Comparison of ENCODE assay signal across 19 cellular contexts in the genomic region with DNA sequence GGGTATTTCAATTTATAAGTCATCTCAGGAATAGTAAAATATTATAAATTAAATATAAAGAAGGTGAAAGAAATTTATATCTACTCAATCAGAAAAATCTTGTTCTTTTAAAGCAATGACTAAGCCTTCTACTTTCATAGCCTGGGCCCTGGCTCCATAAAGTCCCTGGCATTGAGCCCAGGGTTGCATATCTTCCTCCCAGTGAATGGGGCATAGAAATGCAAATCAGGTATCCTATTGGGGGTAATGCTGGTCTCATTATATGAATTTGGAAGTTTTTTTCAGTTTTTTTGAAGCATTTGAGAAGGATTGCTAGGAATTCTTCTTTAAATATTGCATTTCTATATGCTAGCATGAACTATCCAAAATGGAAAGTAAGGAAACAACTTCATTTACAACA.
DNase-seq lines count a peak whose midpoint lies in the region; ATAC-seq and TF ChIP-seq lines count a peak whose summit lies in the region.
"Had no signal": no experiment of that assay in that cellular context is flagged by ENCODE, and none has a peak within 500 bp of the region (broad histone marks: within the 10 kb centered on the region; RNA-seq: fewer than 3 reads in every experiment).

No MANE protein-coding gene starts in this region.

- H4K8ac ChIP-seq in mesenchymal stem cell (ENCODE audit: low read length), result no peak overlapping the region

- no peak overlapping the region for H2BK15ac ChIP-seq in mesenchymal stem cell (ENCODE audit: low read depth, poor library complexity, severe bottlenecking)

- H3K9me3 ChIP-seq in SK-N-MC (ENCODE audit: low read depth, low read length) (no peaks in the 10 kb centered on the region), gastroesophageal sphincter (no peaks in the 10 kb centered on the region), mesenchymal stem cell (ENCODE audit: control insufficient read depth, low read length) (peaks cover 10% of the 10 kb centered on the region)
- H3K9me3 ChIP-seq: SJSA1 had no signal

- H2AK5ac ChIP-seq in mesenchymal stem cell (ENCODE audit: low read length, severe bottlenecking), result no peak overlapping the region

- H3K36me3 ChIP-seq in SK-N-MC (ENCODE audit: insufficient read depth, low read length) (no peaks in the 10 kb centered on the region), gastroesophageal sphincter (no peaks in the 10 kb centered on the region), mesenchymal stem cell (ENCODE audit: control insufficient read depth in 1 of 2, insufficient read depth in 2 of 2, low read depth in 1 of 2, low read length in 2 of 2) (no peaks in the 10 kb centered on the region)
- H3K36me3 ChIP-seq: SJSA1 had no signal

- ATAC-seq in gastroesophageal sphincter, result no peak
- ATAC-seq: Panc1, T-helper 17 cell had no signal

- H2AFZ ChIP-seq in mesenchymal stem cell (ENCODE audit: low read depth, low read length), result no peak overlapping the region

- H3K9ac ChIP-seq in SK-N-MC (ENCODE audit: insufficient read length) (no peak overlapping the region), mesenchymal stem cell (ENCODE audit: low read length) (no peak overlapping the region)

- no peak overlapping the region for H2BK120ac ChIP-seq in mesenchymal stem cell (ENCODE audit: low read depth, low read length)

- no peak overlapping the region for H3K4me2 ChIP-seq in mesenchymal stem cell (ENCODE audit: low read length, poor library complexity, severe bottlenecking)

- H3K4ac ChIP-seq in mesenchymal stem cell (ENCODE audit: low read depth in 1 of 2, low read length in 2 of 2), result no peak overlapping the region

- TF ChIP-seq CTCF in gastroesophageal sphincter (IDR thresholded peaks at IDR 0.05), result no peak

- H3K23ac ChIP-seq in mesenchymal stem cell (ENCODE audit: low read length in 2 of 2), result no peak overlapping the region

- no peaks in the 10 kb centered on the region for H3K79me1 ChIP-seq in mesenchymal stem cell (replicated peaks; ENCODE audit: low read length, poor library complexity, severe bottlenecking)

- TF ChIP-seq EP300 in gastroesophageal sphincter (IDR thresholded peaks at IDR 0.05), result no peak

- H3K27ac ChIP-seq in SK-N-MC, result peak overlapping the region; percentile 91
- H3K27ac ChIP-seq in gastroesophageal sphincter, result no peak overlapping the region
- H3K27ac ChIP-seq in mesenchymal stem cell (ENCODE audit: low read length, poor library complexity, severe bottlenecking), result no peak overlapping the region
- H3K27ac ChIP-seq: 22Rv1, HL-60, SJSA1 had no signal

- no peaks in the 10 kb centered on the region for H3K4me1 ChIP-seq in gastroesophageal sphincter
- no peaks in the 10 kb centered on the region for H3K4me1 ChIP-seq in mesenchymal stem cell (ENCODE audit: control insufficient read depth, insufficient read depth, low read depth, low read length)
- H3K4me1 ChIP-seq: SJSA1 had no signal

- no peak overlapping the region for H4K91ac ChIP-seq in mesenchymal stem cell (ENCODE audit: low read length)

- H3K18ac ChIP-seq in mesenchymal stem cell (ENCODE audit: low read depth in 1 of 2, low read length in 2 of 2), result no peak overlapping the region

- no peak overlapping the region for H2BK5ac ChIP-seq in mesenchymal stem cell (ENCODE audit: low read depth, low read length, poor library complexity, severe bottlenecking)

- DNase-seq in NCI-H2029 (lab: John Stamatoyannopoulos, UW), result peak; percentile 9
- DNase-seq in NCI-H2029 treated with DMSO at 0.1 percent for 48 hours (lab: John Stamatoyannopoulos, UW), result no peak
- DNase-seq in M059J (ENCODE audit: low read depth), result peak; percentile 16
- DNase-seq in SK-N-MC (ENCODE audit: low read depth, low spot score), result peak; percentile 84
- DNase-seq in activated naive CD4-positive, alpha-beta T cell treated with Interleukin-2 at 50 U/mL for 16 hours, result no peak
- DNase-seq in COLO829 (ENCODE audit: low spot score), result no peak
- DNase-seq in mesenchymal stem cell, result no peak
- DNase-seq: GDM1, GOT3, HFFc6, Karpas-422, NCI-H1694 treated with DMSO at 0.1 percent for 48 hours, NCI-H2171, T-helper 17 cell had no signal

- no peak overlapping the region for H3K4me3 ChIP-seq in SK-N-MC
- H3K4me3 ChIP-seq in gastroesophageal sphincter, result no peak overlapping the region
- no peak overlapping the region for H3K4me3 ChIP-seq in mesenchymal stem cell (ENCODE audit: insufficient read depth in 1 of 2, low read depth in 1 of 2, low read length in 2 of 2)
- H3K4me3 ChIP-seq: SJSA1 had no signal

- no peak for TF ChIP-seq POLR2A in gastroesophageal sphincter (IDR thresholded peaks at IDR 0.05)

- no peak overlapping the region for H3K14ac ChIP-seq in mesenchymal stem cell (ENCODE audit: low read length in 2 of 2)

- H2BK12ac ChIP-seq in mesenchymal stem cell (ENCODE audit: low read length in 2 of 2), result no peak overlapping the region

- H3K27me3 ChIP-seq in gastroesophageal sphincter, result no peaks in the 10 kb centered on the region
- H3K27me3 ChIP-seq in mesenchymal stem cell (ENCODE audit: control insufficient read depth in 1 of 2, insufficient read depth in 1 of 2, low read length in 2 of 2), result no peaks in the 10 kb centered on the region
- H3K27me3 ChIP-seq: SJSA1 had no signal

Comparison
In these comparisons a context has a peak if more than half of its experiments do, and no peak if none do; other contexts are left out.
1. DNase-seq: peak in NCI-H2029 (single experiment), M059J (single experiment) and SK-N-MC (single experiment); none in NCI-H2029 treated with DMSO at 0.1 percent for 48 hours (single experiment), activated naive CD4-positive, alpha-beta T cell treated with Interleukin-2 at 50 U/mL for 16 hours (single experiment), COLO829 (single experiment) and mesenchymal stem cell (single experiment).